20 cellular contexts compared by ENCODE assay signal in the genomic region with DNA sequence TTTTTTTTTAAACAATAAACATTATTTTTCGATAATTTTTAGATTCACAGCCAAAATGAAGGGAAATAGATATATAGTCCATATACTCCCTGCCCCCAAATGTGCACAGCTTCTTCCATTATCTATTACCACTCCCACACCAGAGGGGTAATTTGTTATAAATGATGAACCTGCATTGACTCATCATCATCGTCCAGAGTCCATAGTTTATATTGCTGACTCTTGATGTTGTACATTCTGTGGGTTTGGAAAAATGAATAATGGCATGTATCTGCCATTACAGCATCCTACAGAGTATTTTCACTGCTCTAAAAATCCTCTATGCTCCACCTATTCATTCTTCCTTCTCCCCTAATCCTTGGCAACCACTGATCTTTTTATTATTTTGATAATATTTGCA.
DNase-seq lines count a peak whose midpoint lies in the region; TF ChIP-seq lines count a peak whose summit lies in the region.
"Had no signal": no experiment of that assay in that cellular context is flagged by ENCODE, and none has a peak within 500 bp of the region (broad histone marks: within the 10 kb centered on the region; RNA-seq: fewer than 3 reads in every experiment).

No MANE protein-coding gene starts in this region.

- H3K4me3 ChIP-seq in smooth muscle cell (no peak overlapping the region), neural progenitor cell (no peak overlapping the region), esophagus muscularis mucosa (no peak overlapping the region)
- H3K4me3 ChIP-seq: colonic mucosa, esophagus squamous epithelium, left ventricle myocardium inferior had no signal

- no peak for TF ChIP-seq EP300 in esophagus muscularis mucosa (IDR thresholded peaks at IDR 0.05)

- no peak overlapping the region for H3K27ac Mint-ChIP-seq in neural progenitor cell
- H3K27ac Mint-ChIP-seq: activated CD4-positive, alpha-beta T cell treated with anti-CD3 and anti-CD28 coated beads, Interleukin-2, amount 10 ng/mL, durations not matched to agents 7 days and 5 days; activated naive CD8-positive, alpha-beta T cell treated with anti-CD3 and anti-CD28 coated beads, Interleukin-2, amount 10 ng/mL, durations not matched to agents 7 days and 5 days; H9 had no signal

- H3K79me2 ChIP-seq in smooth muscle cell (ENCODE audit: low read depth) (no peaks in the 10 kb centered on the region), neural progenitor cell (ENCODE audit: low read depth) (no peaks in the 10 kb centered on the region)

- H3F3A ChIP-seq in smooth muscle cell (ENCODE audit: low read depth): peaks cover 22% of the 10 kb centered on the region
- no peaks in the 10 kb centered on the region for H3F3A ChIP-seq in neural progenitor cell (ENCODE audit: low read depth)

- H3K4me1 Mint-ChIP-seq in neural progenitor cell: peaks cover 5% of the 10 kb centered on the region
- H3K4me1 Mint-ChIP-seq: activated CD4-positive, alpha-beta T cell treated with anti-CD3 and anti-CD28 coated beads, Interleukin-2, amount 10 ng/mL, durations not matched to agents 7 days and 5 days; activated naive CD8-positive, alpha-beta T cell treated with anti-CD3 and anti-CD28 coated beads, Interleukin-2, amount 10 ng/mL, durations not matched to agents 7 days and 5 days; H9 had no signal

- H3K9me3 ChIP-seq in smooth muscle cell (replicated peaks; ENCODE audit: low read depth) (no peaks in the 10 kb centered on the region), neural progenitor cell (ENCODE audit: low read depth) (no peaks in the 10 kb centered on the region), esophagus muscularis mucosa (no peaks in the 10 kb centered on the region)
- H3K9me3 ChIP-seq: colonic mucosa, esophagus squamous epithelium had no signal

- no peaks in the 10 kb centered on the region for H3K27me3 Mint-ChIP-seq in neural progenitor cell (ENCODE audit: insufficient read depth, low read depth)

- peaks cover 1% of the 10 kb centered on the region for H3K36me3 Mint-ChIP-seq in neural progenitor cell
- H3K36me3 Mint-ChIP-seq: activated naive CD8-positive, alpha-beta T cell treated with anti-CD3 and anti-CD28 coated beads, Interleukin-2, amount 10 ng/mL, durations not matched to agents 7 days and 5 days had no signal

- intact Hi-C loops in esophagus muscularis mucosa (cut with DNase I): no loop called here

- H3K4me1 ChIP-seq in smooth muscle cell (ENCODE audit: low read depth) (peaks cover 6% of the 10 kb centered on the region), neural progenitor cell (no peaks in the 10 kb centered on the region), esophagus muscularis mucosa (peaks cover 19 to 38% (median 29%) of the 10 kb centered on the region in 4 donors)
- H3K4me1 ChIP-seq: colonic mucosa had no signal

- peak overlapping the region; percentile 74 for H3K9ac ChIP-seq in smooth muscle cell (ENCODE audit: low read depth)
- H3K9ac ChIP-seq in neural progenitor cell: no peak overlapping the region
- H3K9ac ChIP-seq: KMS-11 had no signal

- DNase-seq in HS-5 (ENCODE audit: low read depth): peak; percentile 72
- peak; percentile 71 for DNase-seq in SW480 (ENCODE audit: low spot score)
- DNase-seq in fibroblast of peridontal ligament (ENCODE audit: extremely low read depth): peak; percentile 61
- no peak for DNase-seq in smooth muscle cell (lab: John Stamatoyannopoulos, UW; ENCODE audit: unreplicated experiment)
- no peak for DNase-seq in neural progenitor cell (ENCODE audit: low spot score)
- no peak for DNase-seq in pons (ENCODE audit: low spot score)
- DNase-seq in esophagus muscularis mucosa (ENCODE audit: extremely low spot score): no peak
- DNase-seq: activated CD4-positive, alpha-beta T cell treated with anti-CD3 and anti-CD28 coated beads, Interleukin-2, amount 10 ng/mL, durations not matched to agents 7 days and 5 days; activated naive CD8-positive, alpha-beta T cell treated with anti-CD3 and anti-CD28 coated beads, Interleukin-2, amount 10 ng/mL, durations not matched to agents 7 days and 5 days; activated T-cell treated with anti-CD3 and anti-CD28 coated beads, Interleukin-2, amount 50 U/mL, for 1 hour; colonic mucosa; DMS79 treated with DMSO at 0.1 percent for 48 hours; esophagus squamous epithelium; H9; left ventricle myocardium inferior; NCI-H2029 treated with DMSO at 0.1 percent for 48 hours; NCI-H774; Right ventricle myocardium superior; T-helper 9 cell had no signal

- H4K20me1 ChIP-seq in smooth muscle cell (ENCODE audit: low read depth): no peaks in the 10 kb centered on the region
- H4K20me1 ChIP-seq in neural progenitor cell (ENCODE audit: low read depth): no peaks in the 10 kb centered on the region

- H3K9me3 Mint-ChIP-seq in neural progenitor cell: peaks cover 3% of the 10 kb centered on the region
- H3K9me3 Mint-ChIP-seq: activated CD4-positive, alpha-beta T cell treated with anti-CD3 and anti-CD28 coated beads, Interleukin-2, amount 10 ng/mL, durations not matched to agents 7 days and 5 days; activated naive CD8-positive, alpha-beta T cell treated with anti-CD3 and anti-CD28 coated beads, Interleukin-2, amount 10 ng/mL, durations not matched to agents 7 days and 5 days; H9 had no signal

- WGBS in smooth muscle cell (ENCODE audit: low lambda C conversion rate): 48% methylated on average over 2 of the region's 2 CpGs
- 54% methylated on average over 2 of the region's 2 CpGs for WGBS in esophagus muscularis mucosa

- H3K4me2 ChIP-seq in smooth muscle cell (peak overlapping the region; percentile 49), neural progenitor cell (no peak overlapping the region)
- H3K4me2 ChIP-seq: KMS-11 had no signal

- TF ChIP-seq POLR2A in esophagus muscularis mucosa (IDR thresholded peaks at IDR 0.05; ENCODE audit: low read depth): no peak

- H2AFZ ChIP-seq in smooth muscle cell (ENCODE audit: low read depth) (no peak overlapping the region), neural progenitor cell (replicated peaks) (no peak overlapping the region)

- H3K36me3 ChIP-seq in smooth muscle cell (ENCODE audit: low read depth) (no peaks in the 10 kb centered on the region), neural progenitor cell (no peaks in the 10 kb centered on the region), esophagus muscularis mucosa (no peaks in the 10 kb centered on the region)
- H3K36me3 ChIP-seq: colonic mucosa, esophagus squamous epithelium, left ventricle myocardium inferior had no signal

- TF ChIP-seq CTCF in smooth muscle cell (IDR thresholded peaks at IDR 0.05; ENCODE audit: borderline replicate concordance, insufficient read depth, poor library complexity, severe bottlenecking): no peak
- no peak for TF ChIP-seq CTCF in neural progenitor cell (IDR thresholded peaks at IDR 0.05)
- TF ChIP-seq CTCF in esophagus muscularis mucosa (IDR thresholded peaks at IDR 0.05): no peak

- H3K4me3 Mint-ChIP-seq in neural progenitor cell: no peak overlapping the region
- H3K4me3 Mint-ChIP-seq: activated CD4-positive, alpha-beta T cell treated with anti-CD3 and anti-CD28 coated beads, Interleukin-2, amount 10 ng/mL, durations not matched to agents 7 days and 5 days; activated naive CD8-positive, alpha-beta T cell treated with anti-CD3 and anti-CD28 coated beads, Interleukin-2, amount 10 ng/mL, durations not matched to agents 7 days and 5 days; H9 had no signal

- H3K27me3 ChIP-seq in smooth muscle cell (ENCODE audit: low read depth): no peaks in the 10 kb centered on the region
- H3K27me3 ChIP-seq in neural progenitor cell: no peaks in the 10 kb centered on the region
- H3K27me3 ChIP-seq in esophagus muscularis mucosa: no peaks in the 10 kb centered on the region
- H3K27me3 ChIP-seq: colonic mucosa, esophagus squamous epithelium had no signal

- H3K27ac ChIP-seq in smooth muscle cell (ENCODE audit: low read depth) (peak overlapping the region; percentile 96), neural progenitor cell (no peak overlapping the region), esophagus muscularis mucosa (replicated peaks in 1 of 4) (no peak overlapping the region)
- H3K27ac ChIP-seq: colonic mucosa, KMS-11, left ventricle myocardium inferior had no signal

Comparison
In these comparisons a context has a peak if more than half of its experiments do, and no peak if none do; other contexts are left out.
1. DNase-seq: peak in HS-5 (single experiment), SW480 (single experiment) and fibroblast of peridontal ligament (single experiment); none in smooth muscle cell (single experiment), neural progenitor cell (single experiment), pons (single experiment) and esophagus muscularis mucosa (single experiment).